9 cellular contexts compared by ENCODE assay signal in the genomic region with DNA sequence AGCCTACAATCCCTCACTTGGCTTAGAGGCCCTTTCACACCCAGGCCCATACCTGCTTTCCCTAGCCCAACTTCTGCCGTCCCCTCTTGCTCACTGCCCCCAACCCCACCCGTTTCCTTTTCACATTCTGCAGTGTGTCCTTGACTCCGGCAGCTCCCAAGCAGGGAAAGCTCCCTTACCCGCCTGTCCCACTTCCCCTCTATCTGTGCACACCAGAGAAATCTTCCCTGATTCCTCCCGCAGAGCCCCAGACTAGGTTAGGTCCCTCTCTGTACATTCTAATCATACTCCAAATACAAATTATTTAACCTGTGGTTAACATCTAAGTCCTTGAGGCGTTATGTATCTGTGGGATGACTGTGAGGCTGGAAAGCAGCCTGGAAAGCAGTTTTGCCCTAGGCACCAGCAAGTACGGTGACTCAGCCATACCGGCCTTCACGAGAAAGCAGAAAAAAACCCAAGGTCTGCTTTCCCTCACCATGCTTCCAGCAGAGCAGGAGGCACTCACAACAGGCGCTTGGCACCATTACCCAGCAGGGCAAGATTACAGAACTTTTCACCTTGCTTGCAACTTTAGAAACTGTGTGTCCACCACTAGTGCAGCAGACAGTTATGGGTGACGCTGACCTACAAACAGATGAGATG. TPM values are rescaled to one million over a fixed set of nuclear protein-coding genes. Genes with fewer than 3 reads are reported as not detected.
DNase-seq lines count a peak whose midpoint lies in the region; ATAC-seq and TF ChIP-seq lines count a peak whose summit lies in the region.
"Had no signal": no experiment of that assay in that cellular context is flagged by ENCODE, and none has a peak within 500 bp of the region (broad histone marks: within the 10 kb centered on the region; RNA-seq: fewer than 3 reads in every experiment).

No MANE protein-coding gene starts in this region.

- H3K4me1 Mint-ChIP-seq in activated B cell treated with CpG ODN at 0.5 μM for 24 hours, result peaks cover 79% of the 10 kb centered on the region

- no peaks in the 10 kb centered on the region for H3K27me3 Mint-ChIP-seq in activated B cell treated with CpG ODN at 0.5 μM for 24 hours

- H3K4me3 ChIP-seq in heart right ventricle (no peak overlapping the region), subcutaneous abdominal adipose tissue (ENCODE audit: low read depth in 1 of 5, low read length in 5 of 5) (peak overlapping the region in 1 of 5 donors; percentile 21)
- H3K4me3 ChIP-seq: BLaER1 had no signal

- ATAC-seq in activated B cell treated with CpG ODN at 0.5 μM for 24 hours (ENCODE audit: low read depth) (no peak), heart right ventricle (peak; percentile 54 to 93 (median 80)), GM18873 (IDR thresholded peaks at IDR 0.05; ENCODE audit: low FRiP score, unreplicated experiment) (no peak)

- no peak for TF ChIP-seq CTCF in activated B cell treated with CpG ODN at 0.5 μM for 24 hours (IDR thresholded peaks at IDR 0.05)
- no peak for TF ChIP-seq CTCF in heart right ventricle (IDR thresholded peaks at IDR 0.05)

- H3K27ac Mint-ChIP-seq in activated B cell treated with CpG ODN at 0.5 μM for 24 hours, result peak overlapping the region; percentile 84

- no peaks in the 10 kb centered on the region for H3K36me3 ChIP-seq in heart right ventricle
- H3K36me3 ChIP-seq in subcutaneous abdominal adipose tissue (ENCODE audit: control insufficient read depth in 5 of 5, insufficient read depth in 5 of 5, low read length in 5 of 5), result no peaks in the 10 kb centered on the region

- CTCF ChIA-PET in activated B cell treated with CpG ODN at 0.5 μM for 24 hours (lab: Charles Lee), result no interaction called here

- POLR2A ChIA-PET in activated B cell treated with CpG ODN at 0.5 μM for 24 hours (lab: Charles Lee), result interaction anchor here (0.9 to 1.1 kb wide), 2 partner anchors 8 to 13 kb away, joined by 3 read pairs; no protein-coding TSS in a partner anchor

- H3K4me3 Mint-ChIP-seq in activated B cell treated with CpG ODN at 0.5 μM for 24 hours, result peak overlapping the region; percentile 6

- DNase-seq in DMS53 (lab: John Stamatoyannopoulos, UW) (peak; percentile 27), DMS53 treated with DMSO at 0.1 percent for 48 hours (lab: John Stamatoyannopoulos, UW; ENCODE audit: unreplicated experiment) (no peak), activated B cell treated with CpG ODN at 0.5 μM for 24 hours (no peak), heart right ventricle (peak in 1 of 2 donors; percentile 44), NCI-H2107 (lab: John Stamatoyannopoulos, UW) (no peak), COLO668 (lab: John Stamatoyannopoulos, UW; ENCODE audit: unreplicated experiment) (no peak)

- WGBS in heart right ventricle, 2 donors, result 42 to 47% methylated on average over 11 of the region's 11 CpGs

- no peaks in the 10 kb centered on the region for H3K9me3 ChIP-seq in heart right ventricle
- no peaks in the 10 kb centered on the region for H3K9me3 ChIP-seq in subcutaneous abdominal adipose tissue (ENCODE audit: control insufficient read depth in 5 of 5, low read length in 5 of 5)

- H3K27me3 ChIP-seq in heart right ventricle, result no peaks in the 10 kb centered on the region
- H3K27me3 ChIP-seq in subcutaneous abdominal adipose tissue (ENCODE audit: control insufficient read depth in 5 of 5, insufficient read depth in 4 of 5, low read length in 5 of 5), result no peaks in the 10 kb centered on the region
- H3K27me3 ChIP-seq: BLaER1 had no signal

- intact Hi-C loops in activated B cell treated with CpG ODN at 0.5 μM for 24 hours (cut with micrococcal nuclease) (no loop called here), heart right ventricle (cut with DNase I) (no loop called here)

- H3K9me3 Mint-ChIP-seq in activated B cell treated with CpG ODN at 0.5 μM for 24 hours, result no peaks in the 10 kb centered on the region

- H3K9ac ChIP-seq in subcutaneous abdominal adipose tissue (ENCODE audit: low read length in 5 of 5), result peak overlapping the region in 2 of 5 donors; percentile 14 to 52
- H3K9ac ChIP-seq: BLaER1 had no signal

- H3K27ac ChIP-seq in heart right ventricle (peak overlapping the region; percentile 18 to 79 (median 69)), subcutaneous abdominal adipose tissue (ENCODE audit: low read depth, low read length) (peak overlapping the region; percentile 91)
- H3K27ac ChIP-seq: BLaER1 had no signal

- peaks cover 46% of the 10 kb centered on the region for H3K36me3 Mint-ChIP-seq in activated B cell treated with CpG ODN at 0.5 μM for 24 hours (ENCODE audit: low read depth)

- H3K4me1 ChIP-seq in heart right ventricle (peaks cover 0 to 61% (median 52%) of the 10 kb centered on the region in 9 donors), subcutaneous abdominal adipose tissue (ENCODE audit: control insufficient read depth in 5 of 5, insufficient read depth in 5 of 5, low read length in 5 of 5) (peaks cover 8 to 47% (median 40%) of the 10 kb centered on the region in 5 donors)
- H3K4me1 ChIP-seq: BLaER1 had no signal

RNA-seq across cellular contexts. Expression of gene ELOVL5, which starts 22.3 kb away (rescaled TPM):
- 109 and 127 TPM in 2 replicates for total RNA-seq in activated B cell treated with CpG ODN at 0.5 μM for 24 hours
- 10 to 100 TPM; 16.9 to 48.1 (median 29.7) TPM for total RNA-seq in heart right ventricle
- 10 to 100 TPM; 17.1 to 39.0 TPM for polyA plus RNA-seq in heart right ventricle

Comparison
In these comparisons a context has a peak if more than half of its experiments do, and no peak if none do; other contexts are left out.
1. ATAC-seq: peak in heart right ventricle (8 of 8); none in activated B cell treated with CpG ODN at 0.5 μM for 24 hours (single experiment) and GM18873 (single experiment).